Comparison of ENCODE assay signal across 20 cellular contexts in the genomic region with DNA sequence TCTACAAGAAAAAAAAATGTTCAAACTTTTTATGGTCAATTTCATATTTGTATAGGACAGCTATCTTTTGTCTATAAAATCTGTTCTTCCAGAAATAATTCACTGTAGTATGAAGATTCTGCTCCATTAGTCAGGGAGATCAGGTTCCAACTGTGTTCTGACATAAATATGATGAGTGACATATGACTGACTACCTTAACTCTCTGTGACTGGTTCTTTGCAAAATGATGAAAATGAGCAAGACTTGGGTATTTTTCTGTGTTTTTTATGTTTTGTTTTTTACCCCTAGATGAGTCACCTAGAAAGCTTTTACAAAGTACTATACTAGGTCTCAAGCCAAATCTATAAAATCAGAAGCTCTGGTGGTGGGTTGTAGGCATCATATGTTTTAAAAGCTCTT.
A peak's percentile ranks its signal among the peaks of the same experiment; 100 is the strongest.
DNase-seq lines count a peak whose midpoint lies in the region; ATAC-seq and TF ChIP-seq lines count a peak whose summit lies in the region.
"Had no signal": no experiment of that assay in that cellular context is flagged by ENCODE, and none has a peak within 500 bp of the region (broad histone marks: within the 10 kb centered on the region; RNA-seq: fewer than 3 reads in every experiment).

No MANE protein-coding gene starts in this region.

- no peak overlapping the region for H2AFZ ChIP-seq in neural cell (ENCODE audit: low read depth, low read length)
- H2AFZ ChIP-seq: GM23248 had no signal

- H3K4me3 ChIP-seq in neural cell (ENCODE audit: low read length): no peak overlapping the region
- H3K4me3 ChIP-seq: BLaER1, GM23248 had no signal

- TF ChIP-seq CTCF in neural cell (IDR thresholded peaks at IDR 0.05; ENCODE audit: poor library complexity, severe bottlenecking): no peak

- H3K27me3 ChIP-seq in neural cell (ENCODE audit: insufficient read depth, low read depth, low read length): no peaks in the 10 kb centered on the region
- H3K27me3 ChIP-seq: BLaER1 had no signal

- no peak overlapping the region for H3K4me2 ChIP-seq in neural cell (ENCODE audit: low read length)
- H3K4me2 ChIP-seq: BLaER1 had no signal

- no peak for ATAC-seq in stimulated activated effector memory CD8-positive, alpha-beta T cell treated with anti-CD3 and anti-CD28 coated beads, Interleukin-12 subunit alpha, Interleukin-12 subunit beta, amount 100 ng/mL, for 72 hours
- ATAC-seq: CD8-positive, alpha-beta T cell; HCT116 had no signal

- H3K4me3 Mint-ChIP-seq in stimulated activated effector memory CD8-positive, alpha-beta T cell treated with anti-CD3 and anti-CD28 coated beads, Interleukin-12 subunit alpha, Interleukin-12 subunit beta, amount 100 ng/mL, for 72 hours: no peak overlapping the region
- H3K4me3 Mint-ChIP-seq: B cell; CD4-positive, CD25-positive, alpha-beta regulatory T cell; CD8-positive, alpha-beta T cell had no signal

- DNase-seq in EL: peak; percentile 27
- peak; percentile 42 for DNase-seq in LHCN-M2 (ENCODE audit: low read depth)
- peak; percentile 32 for DNase-seq in RKO (ENCODE audit: low spot score)
- DNase-seq in activated CD8-positive, alpha-beta memory T cell treated with anti-CD3 and anti-CD28 coated beads for 24 hours: no peak
- no peak for DNase-seq in Kasumi-1 (lab: John Stamatoyannopoulos, UW)
- no peak for DNase-seq in stimulated activated effector memory CD8-positive, alpha-beta T cell treated with anti-CD3 and anti-CD28 coated beads, Interleukin-12 subunit alpha, Interleukin-12 subunit beta, amount 100 ng/mL, for 72 hours (ENCODE audit: low spot score in 2 of 2)
- DNase-seq in DMS53 (lab: John Stamatoyannopoulos, UW): no peak
- DNase-seq: Caco-2; CD4-positive, CD25-positive, alpha-beta regulatory T cell; CD8-positive, alpha-beta T cell; DMS153; DMS79; GM23248; H7 had no signal

- no peak for TF ChIP-seq RAD21 in neural cell (conservative IDR thresholded peaks at IDR 0.05)

- H3K79me2 ChIP-seq in neural cell (replicated peaks; ENCODE audit: insufficient read depth, low read length): no peaks in the 10 kb centered on the region

- no peak overlapping the region for H3K9ac ChIP-seq in neural cell (ENCODE audit: low read length)
- H3K9ac ChIP-seq: BLaER1, GM23248 had no signal

- H3K4me1 Mint-ChIP-seq in stimulated activated effector memory CD8-positive, alpha-beta T cell treated with anti-CD3 and anti-CD28 coated beads, Interleukin-12 subunit alpha, Interleukin-12 subunit beta, amount 100 ng/mL, for 72 hours: no peaks in the 10 kb centered on the region
- H3K4me1 Mint-ChIP-seq: B cell; CD4-positive, CD25-positive, alpha-beta regulatory T cell had no signal

- peak; percentile 63 for TF ChIP-seq EP300 in neural cell (conservative IDR thresholded peaks at IDR 0.05; ENCODE audit: poor library complexity, severe bottlenecking)

- H3K27ac Mint-ChIP-seq in stimulated activated effector memory CD8-positive, alpha-beta T cell treated with anti-CD3 and anti-CD28 coated beads, Interleukin-12 subunit alpha, Interleukin-12 subunit beta, amount 100 ng/mL, for 72 hours: no peak overlapping the region
- H3K27ac Mint-ChIP-seq: B cell; CD4-positive, CD25-positive, alpha-beta regulatory T cell; CD8-positive, alpha-beta T cell had no signal

- no peaks in the 10 kb centered on the region for H3K36me3 Mint-ChIP-seq in stimulated activated effector memory CD8-positive, alpha-beta T cell treated with anti-CD3 and anti-CD28 coated beads, Interleukin-12 subunit alpha, Interleukin-12 subunit beta, amount 100 ng/mL, for 72 hours
- H3K36me3 Mint-ChIP-seq: CD4-positive, CD25-positive, alpha-beta regulatory T cell; CD8-positive, alpha-beta T cell had no signal

- H4K20me1 ChIP-seq in neural cell (ENCODE audit: insufficient read depth): no peaks in the 10 kb centered on the region
- H4K20me1 ChIP-seq: BLaER1 had no signal

- H3K27ac ChIP-seq in neural cell (ENCODE audit: low read length): no peak overlapping the region
- H3K27ac ChIP-seq: 22Rv1, BLaER1, C4-2B, GM23248 had no signal

- H3K9me3 Mint-ChIP-seq in stimulated activated effector memory CD8-positive, alpha-beta T cell treated with anti-CD3 and anti-CD28 coated beads, Interleukin-12 subunit alpha, Interleukin-12 subunit beta, amount 100 ng/mL, for 72 hours: peaks cover 18% of the 10 kb centered on the region

- H3K9me2 ChIP-seq in neural cell (ENCODE audit: insufficient read depth, low read length): no peaks in the 10 kb centered on the region

- no peaks in the 10 kb centered on the region for H3F3A ChIP-seq in neural cell (ENCODE audit: insufficient read depth, low read length, poor library complexity, severe bottlenecking)

- H3K36me3 ChIP-seq in neural cell (ENCODE audit: insufficient read depth, low read length): no peaks in the 10 kb centered on the region
- H3K36me3 ChIP-seq: BLaER1 had no signal

- H3K9me3 ChIP-seq in neural cell (ENCODE audit: low read length): no peaks in the 10 kb centered on the region
- H3K9me3 ChIP-seq: Caco-2 had no signal

TF ChIP-seq in neural cell, 6 proteins besides CTCF, POLR2A, EP300 and RAD21:
- TF ChIP-seq MXI1 (conservative IDR thresholded peaks at IDR 0.05; ENCODE audit: poor library complexity, severe bottlenecking) (no peak), POLR2AphosphoS5 (IDR thresholded peaks at IDR 0.05) (peak; percentile 14)
TF ChIP-seq in neural cell: peak in this region for 1.

Comparison
In these comparisons a context has a peak if more than half of its experiments do, and no peak if none do; other contexts are left out.
1. DNase-seq: peak in EL (single experiment), LHCN-M2 (single experiment) and RKO (single experiment); none in activated CD8-positive, alpha-beta memory T cell treated with anti-CD3 and anti-CD28 coated beads for 24 hours (single experiment), Kasumi-1 (0 of 2), stimulated activated effector memory CD8-positive, alpha-beta T cell treated with anti-CD3 and anti-CD28 coated beads, Interleukin-12 subunit alpha, Interleukin-12 subunit beta, amount 100 ng/mL, for 72 hours (0 of 2) and DMS53 (single experiment).